ENCODE assay signal across 1 cellular context in the genomic region with DNA sequence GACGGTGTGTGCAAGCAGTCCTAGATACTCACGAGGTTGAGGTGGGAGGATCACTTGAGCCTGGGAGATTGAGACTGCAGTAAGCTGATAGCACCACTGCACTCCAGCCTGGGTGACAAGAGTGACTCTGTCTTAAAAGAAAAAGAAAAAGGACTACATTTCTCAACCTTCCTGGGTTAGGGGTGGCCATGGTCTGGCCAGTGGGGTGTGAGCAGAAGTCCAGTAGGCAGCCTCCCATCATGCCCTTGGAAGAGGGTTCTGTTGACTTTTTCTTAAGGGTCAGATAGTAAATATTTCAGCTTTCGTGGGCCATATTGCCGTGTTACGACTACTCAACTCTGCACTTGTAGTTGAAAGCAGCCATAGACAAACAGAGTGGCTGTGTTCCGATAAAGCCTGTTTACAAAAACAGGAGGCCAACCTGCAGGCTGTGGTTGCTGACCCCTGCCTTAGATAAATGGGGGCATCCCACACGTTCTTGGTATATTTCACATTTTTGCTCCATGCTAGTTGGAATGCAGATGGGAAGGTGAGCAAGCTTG.
TF ChIP-seq lines count a peak whose summit lies in the region.

No MANE protein-coding gene starts in this region.

TF ChIP-seq in K562, 482 proteins besides CTCF, POLR2A, EP300 and RAD21 (continued from another document and continues in another):
- TF ChIP-seq, protein P1, sequence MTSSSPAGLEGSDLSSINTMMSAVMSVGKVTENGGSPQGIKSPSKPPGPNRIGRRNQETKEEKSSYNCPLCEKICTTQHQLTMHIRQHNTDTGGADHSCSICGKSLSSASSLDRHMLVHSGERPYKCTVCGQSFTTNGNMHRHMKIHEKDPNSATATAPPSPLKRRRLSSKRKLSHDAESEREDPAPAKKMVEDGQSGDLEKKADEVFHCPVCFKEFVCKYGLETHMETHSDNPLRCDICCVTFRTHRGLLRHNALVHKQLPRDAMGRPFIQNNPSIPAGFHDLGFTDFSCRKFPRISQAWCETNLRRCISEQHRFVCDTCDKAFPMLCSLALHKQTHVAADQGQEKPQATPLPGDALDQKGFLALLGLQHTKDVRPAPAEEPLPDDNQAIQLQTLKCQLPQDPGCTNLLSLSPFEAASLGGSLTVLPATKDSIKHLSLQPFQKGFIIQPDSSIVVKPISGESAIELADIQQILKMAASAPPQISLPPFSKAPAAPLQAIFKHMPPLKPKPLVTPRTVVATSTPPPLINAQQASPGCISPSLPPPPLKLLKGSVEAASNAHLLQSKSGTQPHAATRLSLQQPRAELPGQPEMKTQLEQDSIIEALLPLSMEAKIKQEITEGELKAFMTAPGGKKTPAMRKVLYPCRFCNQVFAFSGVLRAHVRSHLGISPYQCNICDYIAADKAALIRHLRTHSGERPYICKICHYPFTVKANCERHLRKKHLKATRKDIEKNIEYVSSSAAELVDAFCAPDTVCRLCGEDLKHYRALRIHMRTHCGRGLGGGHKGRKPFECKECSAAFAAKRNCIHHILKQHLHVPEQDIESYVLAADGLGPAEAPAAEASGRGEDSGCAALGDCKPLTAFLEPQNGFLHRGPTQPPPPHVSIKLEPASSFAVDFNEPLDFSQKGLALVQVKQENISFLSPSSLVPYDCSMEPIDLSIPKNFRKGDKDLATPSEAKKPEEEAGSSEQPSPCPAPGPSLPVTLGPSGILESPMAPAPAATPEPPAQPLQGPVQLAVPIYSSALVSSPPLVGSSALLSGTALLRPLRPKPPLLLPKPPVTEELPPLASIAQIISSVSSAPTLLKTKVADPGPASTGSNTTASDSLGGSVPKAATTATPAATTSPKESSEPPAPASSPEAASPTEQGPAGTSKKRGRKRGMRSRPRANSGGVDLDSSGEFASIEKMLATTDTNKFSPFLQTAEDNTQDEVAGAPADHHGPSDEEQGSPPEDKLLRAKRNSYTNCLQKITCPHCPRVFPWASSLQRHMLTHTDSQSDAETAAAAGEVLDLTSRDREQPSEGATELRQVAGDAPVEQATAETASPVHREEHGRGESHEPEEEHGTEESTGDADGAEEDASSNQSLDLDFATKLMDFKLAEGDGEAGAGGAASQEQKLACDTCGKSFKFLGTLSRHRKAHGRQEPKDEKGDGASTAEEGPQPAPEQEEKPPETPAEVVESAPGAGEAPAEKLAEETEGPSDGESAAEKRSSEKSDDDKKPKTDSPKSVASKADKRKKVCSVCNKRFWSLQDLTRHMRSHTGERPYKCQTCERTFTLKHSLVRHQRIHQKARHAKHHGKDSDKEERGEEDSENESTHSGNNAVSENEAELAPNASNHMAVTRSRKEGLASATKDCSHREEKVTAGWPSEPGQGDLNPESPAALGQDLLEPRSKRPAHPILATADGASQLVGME (CRISPR knock-in tag; IDR thresholded peaks at IDR 0.05), result no peak
- TF ChIP-seq NONO (IDR thresholded peaks at IDR 0.05; ENCODE audit: low read depth in 2 of 2, low read length in 1 of 2) (no peak), NELFE (IDR thresholded peaks at IDR 0.05; ENCODE audit: insufficient read depth, insufficient read length) (no peak), ZFX (CRISPR knock-in tag; IDR thresholded peaks at IDR 0.05) (0 out of 2 replicates have a peak, but pooled peaks have one; percentile 34), TCF7 (IDR thresholded peaks at IDR 0.05; ENCODE audit: borderline replicate concordance) (no peak), MXI1 (IDR thresholded peaks at IDR 0.05; ENCODE audit: low read depth, low read length) (0 out of 2 replicates have a peak, but pooled peaks have one; percentile 6), NR2C1 (IDR thresholded peaks at IDR 0.05) (no peak), NR2C1 (tag; IDR thresholded peaks at IDR 0.05) (no peak; the same call in 1 of the 2 replicates), CBX3 (IDR thresholded peaks at IDR 0.05; ENCODE audit: borderline replicate concordance in 1 of 2, low read length in 2 of 2) (peak in 1 of 2 experiments; percentile 54; a peak in 1 of 3 replicates), ILK (tag; IDR thresholded peaks at IDR 0.05; ENCODE audit: borderline replicate concordance, low read depth) (no peak), RBM15 (IDR thresholded peaks at IDR 0.05; ENCODE audit: insufficient read depth, low read length) (no peak), ARNT (IDR thresholded peaks at IDR 0.05) (no peak; a peak in 1 of 4 replicates), NFE2 (IDR thresholded peaks at IDR 0.05; ENCODE audit: low read depth) (peak; percentile 57), ZNF586 (CRISPR knock-in tag; conservative IDR thresholded peaks at IDR 0.05) (no peak), MAZ (CRISPR knock-in tag; conservative IDR thresholded peaks at IDR 0.05 in 1 of 2, IDR thresholded peaks at IDR 0.05 in 1 of 2) (peak in 1 of 2 experiments; percentile 44; a peak in 1 of 4 replicates), ZNF79 (CRISPR knock-in tag; IDR thresholded peaks at IDR 0.05; ENCODE audit: low read depth) (no peak), CXXC5 (CRISPR knock-in tag; IDR thresholded peaks at IDR 0.05) (peak; percentile 36; the same call in 1 of the 2 replicates), CREB1 (IDR thresholded peaks at IDR 0.05) (0 out of 2 replicates have a peak, but pooled peaks have one; percentile 9), CREB1 (CRISPR knock-in tag; IDR thresholded peaks at IDR 0.05) (0 out of 2 replicates have a peak, but pooled peaks have one; percentile 16), MBD2 (IDR thresholded peaks at IDR 0.05; ENCODE audit: borderline replicate concordance, low read depth) (peak; percentile 23; the same call in 1 of the 2 replicates), ZNF431 (CRISPR knock-in tag; IDR thresholded peaks at IDR 0.05) (no peak)
- TF ChIP-seq, protein P2, sequence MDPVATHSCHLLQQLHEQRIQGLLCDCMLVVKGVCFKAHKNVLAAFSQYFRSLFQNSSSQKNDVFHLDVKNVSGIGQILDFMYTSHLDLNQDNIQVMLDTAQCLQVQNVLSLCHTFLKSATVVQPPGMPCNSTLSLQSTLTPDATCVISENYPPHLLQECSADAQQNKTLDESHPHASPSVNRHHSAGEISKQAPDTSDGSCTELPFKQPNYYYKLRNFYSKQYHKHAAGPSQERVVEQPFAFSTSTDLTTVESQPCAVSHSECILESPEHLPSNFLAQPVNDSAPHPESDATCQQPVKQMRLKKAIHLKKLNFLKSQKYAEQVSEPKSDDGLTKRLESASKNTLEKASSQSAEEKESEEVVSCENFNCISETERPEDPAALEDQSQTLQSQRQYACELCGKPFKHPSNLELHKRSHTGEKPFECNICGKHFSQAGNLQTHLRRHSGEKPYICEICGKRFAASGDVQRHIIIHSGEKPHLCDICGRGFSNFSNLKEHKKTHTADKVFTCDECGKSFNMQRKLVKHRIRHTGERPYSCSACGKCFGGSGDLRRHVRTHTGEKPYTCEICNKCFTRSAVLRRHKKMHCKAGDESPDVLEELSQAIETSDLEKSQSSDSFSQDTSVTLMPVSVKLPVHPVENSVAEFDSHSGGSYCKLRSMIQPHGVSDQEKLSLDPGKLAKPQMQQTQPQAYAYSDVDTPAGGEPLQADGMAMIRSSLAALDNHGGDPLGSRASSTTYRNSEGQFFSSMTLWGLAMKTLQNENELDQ (CRISPR knock-in tag; IDR thresholded peaks at IDR 0.05; ENCODE audit: borderline replicate concordance), result no peak
- TF ChIP-seq, protein P3, sequence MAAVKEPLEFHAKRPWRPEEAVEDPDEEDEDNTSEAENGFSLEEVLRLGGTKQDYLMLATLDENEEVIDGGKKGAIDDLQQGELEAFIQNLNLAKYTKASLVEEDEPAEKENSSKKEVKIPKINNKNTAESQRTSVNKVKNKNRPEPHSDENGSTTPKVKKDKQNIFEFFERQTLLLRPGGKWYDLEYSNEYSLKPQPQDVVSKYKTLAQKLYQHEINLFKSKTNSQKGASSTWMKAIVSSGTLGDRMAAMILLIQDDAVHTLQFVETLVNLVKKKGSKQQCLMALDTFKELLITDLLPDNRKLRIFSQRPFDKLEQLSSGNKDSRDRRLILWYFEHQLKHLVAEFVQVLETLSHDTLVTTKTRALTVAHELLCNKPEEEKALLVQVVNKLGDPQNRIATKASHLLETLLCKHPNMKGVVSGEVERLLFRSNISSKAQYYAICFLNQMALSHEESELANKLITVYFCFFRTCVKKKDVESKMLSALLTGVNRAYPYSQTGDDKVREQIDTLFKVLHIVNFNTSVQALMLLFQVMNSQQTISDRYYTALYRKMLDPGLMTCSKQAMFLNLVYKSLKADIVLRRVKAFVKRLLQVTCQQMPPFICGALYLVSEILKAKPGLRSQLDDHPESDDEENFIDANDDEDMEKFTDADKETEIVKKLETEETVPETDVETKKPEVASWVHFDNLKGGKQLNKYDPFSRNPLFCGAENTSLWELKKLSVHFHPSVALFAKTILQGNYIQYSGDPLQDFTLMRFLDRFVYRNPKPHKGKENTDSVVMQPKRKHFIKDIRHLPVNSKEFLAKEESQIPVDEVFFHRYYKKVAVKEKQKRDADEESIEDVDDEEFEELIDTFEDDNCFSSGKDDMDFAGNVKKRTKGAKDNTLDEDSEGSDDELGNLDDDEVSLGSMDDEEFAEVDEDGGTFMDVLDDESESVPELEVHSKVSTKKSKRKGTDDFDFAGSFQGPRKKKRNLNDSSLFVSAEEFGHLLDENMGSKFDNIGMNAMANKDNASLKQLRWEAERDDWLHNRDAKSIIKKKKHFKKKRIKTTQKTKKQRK (IDR thresholded peaks at IDR 0.05; ENCODE audit: borderline replicate concordance, low read depth, low read length), result no peak
- TF ChIP-seq, protein P4, sequence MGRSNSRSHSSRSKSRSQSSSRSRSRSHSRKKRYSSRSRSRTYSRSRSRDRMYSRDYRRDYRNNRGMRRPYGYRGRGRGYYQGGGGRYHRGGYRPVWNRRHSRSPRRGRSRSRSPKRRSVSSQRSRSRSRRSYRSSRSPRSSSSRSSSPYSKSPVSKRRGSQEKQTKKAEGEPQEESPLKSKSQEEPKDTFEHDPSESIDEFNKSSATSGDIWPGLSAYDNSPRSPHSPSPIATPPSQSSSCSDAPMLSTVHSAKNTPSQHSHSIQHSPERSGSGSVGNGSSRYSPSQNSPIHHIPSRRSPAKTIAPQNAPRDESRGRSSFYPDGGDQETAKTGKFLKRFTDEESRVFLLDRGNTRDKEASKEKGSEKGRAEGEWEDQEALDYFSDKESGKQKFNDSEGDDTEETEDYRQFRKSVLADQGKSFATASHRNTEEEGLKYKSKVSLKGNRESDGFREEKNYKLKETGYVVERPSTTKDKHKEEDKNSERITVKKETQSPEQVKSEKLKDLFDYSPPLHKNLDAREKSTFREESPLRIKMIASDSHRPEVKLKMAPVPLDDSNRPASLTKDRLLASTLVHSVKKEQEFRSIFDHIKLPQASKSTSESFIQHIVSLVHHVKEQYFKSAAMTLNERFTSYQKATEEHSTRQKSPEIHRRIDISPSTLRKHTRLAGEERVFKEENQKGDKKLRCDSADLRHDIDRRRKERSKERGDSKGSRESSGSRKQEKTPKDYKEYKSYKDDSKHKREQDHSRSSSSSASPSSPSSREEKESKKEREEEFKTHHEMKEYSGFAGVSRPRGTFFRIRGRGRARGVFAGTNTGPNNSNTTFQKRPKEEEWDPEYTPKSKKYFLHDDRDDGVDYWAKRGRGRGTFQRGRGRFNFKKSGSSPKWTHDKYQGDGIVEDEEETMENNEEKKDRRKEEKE (IDR thresholded peaks at IDR 0.05; ENCODE audit: borderline replicate concordance in 1 of 2, control insufficient read depth in 1 of 2, low read depth in 2 of 2, low read length in 1 of 2), result no peak
- TF ChIP-seq, protein P5, sequence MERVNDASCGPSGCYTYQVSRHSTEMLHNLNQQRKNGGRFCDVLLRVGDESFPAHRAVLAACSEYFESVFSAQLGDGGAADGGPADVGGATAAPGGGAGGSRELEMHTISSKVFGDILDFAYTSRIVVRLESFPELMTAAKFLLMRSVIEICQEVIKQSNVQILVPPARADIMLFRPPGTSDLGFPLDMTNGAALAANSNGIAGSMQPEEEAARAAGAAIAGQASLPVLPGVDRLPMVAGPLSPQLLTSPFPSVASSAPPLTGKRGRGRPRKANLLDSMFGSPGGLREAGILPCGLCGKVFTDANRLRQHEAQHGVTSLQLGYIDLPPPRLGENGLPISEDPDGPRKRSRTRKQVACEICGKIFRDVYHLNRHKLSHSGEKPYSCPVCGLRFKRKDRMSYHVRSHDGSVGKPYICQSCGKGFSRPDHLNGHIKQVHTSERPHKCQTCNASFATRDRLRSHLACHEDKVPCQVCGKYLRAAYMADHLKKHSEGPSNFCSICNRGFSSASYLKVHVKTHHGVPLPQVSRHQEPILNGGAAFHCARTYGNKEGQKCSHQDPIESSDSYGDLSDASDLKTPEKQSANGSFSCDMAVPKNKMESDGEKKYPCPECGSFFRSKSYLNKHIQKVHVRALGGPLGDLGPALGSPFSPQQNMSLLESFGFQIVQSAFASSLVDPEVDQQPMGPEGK (CRISPR knock-in tag; IDR thresholded peaks at IDR 0.05; ENCODE audit: borderline replicate concordance), result no peak
- TF ChIP-seq, protein P6, sequence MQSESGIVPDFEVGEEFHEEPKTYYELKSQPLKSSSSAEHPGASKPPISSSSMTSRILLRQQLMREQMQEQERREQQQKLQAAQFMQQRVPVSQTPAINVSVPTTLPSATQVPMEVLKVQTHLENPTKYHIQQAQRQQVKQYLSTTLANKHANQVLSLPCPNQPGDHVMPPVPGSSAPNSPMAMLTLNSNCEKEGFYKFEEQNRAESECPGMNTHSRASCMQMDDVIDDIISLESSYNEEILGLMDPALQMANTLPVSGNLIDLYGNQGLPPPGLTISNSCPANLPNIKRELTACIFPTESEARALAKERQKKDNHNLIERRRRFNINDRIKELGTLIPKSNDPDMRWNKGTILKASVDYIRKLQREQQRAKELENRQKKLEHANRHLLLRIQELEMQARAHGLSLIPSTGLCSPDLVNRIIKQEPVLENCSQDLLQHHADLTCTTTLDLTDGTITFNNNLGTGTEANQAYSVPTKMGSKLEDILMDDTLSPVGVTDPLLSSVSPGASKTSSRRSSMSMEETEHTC (IDR thresholded peaks at IDR 0.05), result peak; percentile 97
- TF ChIP-seq, protein P7, sequence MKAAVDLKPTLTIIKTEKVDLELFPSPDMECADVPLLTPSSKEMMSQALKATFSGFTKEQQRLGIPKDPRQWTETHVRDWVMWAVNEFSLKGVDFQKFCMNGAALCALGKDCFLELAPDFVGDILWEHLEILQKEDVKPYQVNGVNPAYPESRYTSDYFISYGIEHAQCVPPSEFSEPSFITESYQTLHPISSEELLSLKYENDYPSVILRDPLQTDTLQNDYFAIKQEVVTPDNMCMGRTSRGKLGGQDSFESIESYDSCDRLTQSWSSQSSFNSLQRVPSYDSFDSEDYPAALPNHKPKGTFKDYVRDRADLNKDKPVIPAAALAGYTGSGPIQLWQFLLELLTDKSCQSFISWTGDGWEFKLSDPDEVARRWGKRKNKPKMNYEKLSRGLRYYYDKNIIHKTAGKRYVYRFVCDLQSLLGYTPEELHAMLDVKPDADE (conservative IDR thresholded peaks at IDR 0.05; ENCODE audit: control insufficient read depth, low read depth, low read length), result no peak
- TF ChIP-seq, protein P8, sequence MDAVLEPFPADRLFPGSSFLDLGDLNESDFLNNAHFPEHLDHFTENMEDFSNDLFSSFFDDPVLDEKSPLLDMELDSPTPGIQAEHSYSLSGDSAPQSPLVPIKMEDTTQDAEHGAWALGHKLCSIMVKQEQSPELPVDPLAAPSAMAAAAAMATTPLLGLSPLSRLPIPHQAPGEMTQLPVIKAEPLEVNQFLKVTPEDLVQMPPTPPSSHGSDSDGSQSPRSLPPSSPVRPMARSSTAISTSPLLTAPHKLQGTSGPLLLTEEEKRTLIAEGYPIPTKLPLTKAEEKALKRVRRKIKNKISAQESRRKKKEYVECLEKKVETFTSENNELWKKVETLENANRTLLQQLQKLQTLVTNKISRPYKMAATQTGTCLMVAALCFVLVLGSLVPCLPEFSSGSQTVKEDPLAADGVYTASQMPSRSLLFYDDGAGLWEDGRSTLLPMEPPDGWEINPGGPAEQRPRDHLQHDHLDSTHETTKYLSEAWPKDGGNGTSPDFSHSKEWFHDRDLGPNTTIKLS (IDR thresholded peaks at IDR 0.05; ENCODE audit: borderline replicate concordance, low read depth), result 0 out of 2 replicates have a peak, but pooled peaks have one; percentile 24
